ENCODE assay signal across 15 cellular contexts in genomic region chr10:63668081-63668480, GRCh38.
"Had no signal": no experiment of that assay in that cellular context is flagged by ENCODE, and none has a peak within 500 bp of the region (broad histone marks: within the 10 kb centered on the region; RNA-seq: fewer than 3 reads in every experiment).

No MANE protein-coding gene starts in this region.

- DNase-seq: activated CD4-positive, alpha-beta T cell treated with anti-CD3 and anti-CD28 coated beads, Interleukin-2, amount 10 ng/mL, durations not matched to agents 24 days and 14 days; activated CD4-positive, CD25-positive, alpha-beta regulatory T cell; activated CD8-positive, alpha-beta memory T cell treated with anti-CD3 and anti-CD28 coated beads, Interleukin-2, amount 50 U/mL, for 48 hours; activated CD8-positive, alpha-beta T cell treated with anti-CD3 and anti-CD28 coated beads, Interleukin-2, amount 10 ng/mL, durations not matched to agents 7 days and 5 days; activated gamma-delta T cell treated with Interleukin-2 at 50 U/mL for 16 hours; activated naive CD8-positive, alpha-beta T cell treated with anti-CD3 and anti-CD28 coated beads for 36 hours; anterior cingulate cortex; heart right ventricle; ovary; sigmoid colon; stimulated activated CD4-positive, alpha-beta T cell treated with anti-CD3 and anti-CD28 coated beads, Interleukin-1b, Interleukin-23, amount 100 ng/mL, for 48 hours; stomach had no signal

- H3K4me3 Mint-ChIP-seq: activated CD4-positive, alpha-beta T cell treated with anti-CD3 and anti-CD28 coated beads, Interleukin-2, amount 10 ng/mL, durations not matched to agents 24 days and 14 days; activated CD8-positive, alpha-beta T cell treated with anti-CD3 and anti-CD28 coated beads, Interleukin-2, amount 10 ng/mL, durations not matched to agents 7 days and 5 days; activated naive CD8-positive, alpha-beta T cell treated with anti-CD3 and anti-CD28 coated beads for 36 hours; neural progenitor cell had no signal

- H3K27me3 Mint-ChIP-seq: activated naive CD8-positive, alpha-beta T cell treated with anti-CD3 and anti-CD28 coated beads for 36 hours had no signal

- H3K27me3 ChIP-seq: gastroesophageal sphincter, heart right ventricle, neural progenitor cell, ovary, sigmoid colon, stomach had no signal

- H3K9me3 ChIP-seq: gastroesophageal sphincter, heart right ventricle, ovary, sigmoid colon, stomach had no signal

- H3K27ac Mint-ChIP-seq: activated CD4-positive, alpha-beta T cell treated with anti-CD3 and anti-CD28 coated beads, Interleukin-2, amount 10 ng/mL, durations not matched to agents 24 days and 14 days; activated CD8-positive, alpha-beta T cell treated with anti-CD3 and anti-CD28 coated beads, Interleukin-2, amount 10 ng/mL, durations not matched to agents 7 days and 5 days; activated naive CD8-positive, alpha-beta T cell treated with anti-CD3 and anti-CD28 coated beads for 36 hours; neural progenitor cell had no signal

- H3K4me3 ChIP-seq: gastroesophageal sphincter, heart right ventricle, lung, neural progenitor cell, ovary, sigmoid colon, stomach had no signal

- H3K27ac ChIP-seq: gastroesophageal sphincter, neural progenitor cell, ovary, sigmoid colon had no signal

- H3K9me3 Mint-ChIP-seq: activated CD4-positive, alpha-beta T cell treated with anti-CD3 and anti-CD28 coated beads, Interleukin-2, amount 10 ng/mL, durations not matched to agents 24 days and 14 days; activated naive CD8-positive, alpha-beta T cell treated with anti-CD3 and anti-CD28 coated beads for 36 hours; neural progenitor cell had no signal

- H3K36me3 ChIP-seq: gastroesophageal sphincter, heart right ventricle, neural progenitor cell, ovary, sigmoid colon, stomach had no signal

- H3K4me1 Mint-ChIP-seq: activated CD4-positive, alpha-beta T cell treated with anti-CD3 and anti-CD28 coated beads, Interleukin-2, amount 10 ng/mL, durations not matched to agents 24 days and 14 days had no signal

- H3K4me2 ChIP-seq: neural progenitor cell had no signal

- H3K9ac ChIP-seq: neural progenitor cell had no signal

- ATAC-seq: activated CD8-positive, alpha-beta T cell treated with anti-CD3 and anti-CD28 coated beads, Interleukin-2, amount 10 ng/mL, durations not matched to agents 7 days and 5 days; gastroesophageal sphincter; heart right ventricle had no signal

- H2AFZ ChIP-seq: neural progenitor cell had no signal

- H3K36me3 Mint-ChIP-seq: activated naive CD8-positive, alpha-beta T cell treated with anti-CD3 and anti-CD28 coated beads for 36 hours; neural progenitor cell had no signal
